Comparison of ENCODE assay signal across 25 cellular contexts in the genomic region with DNA sequence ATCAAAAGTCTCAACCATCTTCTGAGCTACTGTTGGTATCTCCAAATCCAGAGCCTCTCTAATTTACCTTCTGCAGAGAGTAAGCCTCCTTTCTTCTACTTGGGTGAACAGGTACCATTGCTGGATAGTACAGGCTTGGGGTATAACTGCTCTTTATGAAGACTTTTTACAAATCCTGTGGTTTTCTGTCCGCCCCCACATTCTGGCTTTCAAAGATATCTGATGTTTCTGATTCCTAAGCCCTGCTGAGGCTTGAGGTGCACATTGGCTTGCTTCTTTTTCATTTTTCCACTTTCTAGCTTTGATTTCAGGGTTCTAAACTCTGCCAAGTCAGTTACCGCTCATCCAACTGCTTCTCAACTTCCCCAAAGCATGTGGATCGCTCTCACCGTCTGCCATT. TPM values are rescaled to one million over a fixed set of nuclear protein-coding genes. Genes with fewer than 3 reads are reported as not detected.
DNase-seq lines count a peak whose midpoint lies in the region; ATAC-seq and TF ChIP-seq lines count a peak whose summit lies in the region.
"Had no signal": no experiment of that assay in that cellular context is flagged by ENCODE, and none has a peak within 500 bp of the region (broad histone marks: within the 10 kb centered on the region; RNA-seq: fewer than 3 reads in every experiment).

No MANE protein-coding gene starts in this region.

- no peak overlapping the region for H3K27ac Mint-ChIP-seq in activated CD8-positive, alpha-beta memory T cell treated with anti-CD3 and anti-CD28 coated beads, Interleukin-2, amount 10 ng/mL, durations not matched to agents 7 days and 5 days

- no peak overlapping the region for H3K4me3 Mint-ChIP-seq in activated CD8-positive, alpha-beta memory T cell treated with anti-CD3 and anti-CD28 coated beads, Interleukin-2, amount 10 ng/mL, durations not matched to agents 7 days and 5 days

- ATAC-seq in activated CD8-positive, alpha-beta memory T cell treated with anti-CD3 and anti-CD28 coated beads, Interleukin-2, amount 10 ng/mL, durations not matched to agents 7 days and 5 days = no peak
- ATAC-seq in GM19023 (IDR thresholded peaks at IDR 0.05; ENCODE audit: unreplicated experiment) (peak; percentile 59), HG03039 (IDR thresholded peaks at IDR 0.05; ENCODE audit: unreplicated experiment) (peak; percentile 51), HG03457 (IDR thresholded peaks at IDR 0.05; ENCODE audit: unreplicated experiment) (no peak)

- no peak for TF ChIP-seq CTCF in smooth muscle cell (IDR thresholded peaks at IDR 0.05; ENCODE audit: borderline replicate concordance, insufficient read depth, poor library complexity, severe bottlenecking)

- H2AFZ ChIP-seq in smooth muscle cell (ENCODE audit: low read depth) = no peak overlapping the region

- H3K4me1 Mint-ChIP-seq in activated CD8-positive, alpha-beta memory T cell treated with anti-CD3 and anti-CD28 coated beads, Interleukin-2, amount 10 ng/mL, durations not matched to agents 7 days and 5 days = peaks cover 19% of the 10 kb centered on the region

- H3K27ac ChIP-seq in smooth muscle cell (ENCODE audit: low read depth) = no peak overlapping the region
- H3K27ac ChIP-seq: BLaER1 treated with 17β-estradiol and CSF1 and Interleukin-3, amounts not matched to agents 10 nM and 100 nM; epithelial cell of prostate; HL-60; prostate gland had no signal

- DNase-seq in activated CD8-positive, alpha-beta memory T cell treated with anti-CD3 and anti-CD28 coated beads for 24 hours = peak; percentile 40
- no peak for DNase-seq in activated CD8-positive, alpha-beta memory T cell treated with anti-CD3 and anti-CD28 coated beads, Interleukin-2, amount 10 ng/mL, durations not matched to agents 7 days and 5 days
- DNase-seq in smooth muscle cell (lab: John Stamatoyannopoulos, UW; ENCODE audit: unreplicated experiment) (no peak), kidney glomerular epithelial cell (lab: John Stamatoyannopoulos, UW) (no peak)
- DNase-seq: activated CD4-positive, CD25-positive, alpha-beta regulatory T cell; activated gamma-delta T cell; amniotic stem cell; Caco-2; DMS79; effector CD4-positive, alpha-beta T cell; head of caudate nucleus; mammary epithelial cell; NCI-H1048; NCI-H187; NCI-H2227 treated with DMSO at 0.1 percent for 48 hours; NCI-H774; T-helper 9 cell had no signal

- H3K9me3 Mint-ChIP-seq in activated CD8-positive, alpha-beta memory T cell treated with anti-CD3 and anti-CD28 coated beads, Interleukin-2, amount 10 ng/mL, durations not matched to agents 7 days and 5 days (ENCODE audit: low read depth) = no peaks in the 10 kb centered on the region

- H3K9ac ChIP-seq in smooth muscle cell (ENCODE audit: low read depth) = no peak overlapping the region
- H3K9ac ChIP-seq: BLaER1 treated with 17β-estradiol and CSF1 and Interleukin-3, amounts not matched to agents 10 nM and 100 nM had no signal

- CTCF ChIA-PET in activated CD8-positive, alpha-beta memory T cell treated with anti-CD3 and anti-CD28 coated beads, Interleukin-2, amount 10 ng/mL, durations not matched to agents 7 days and 5 days (lab: Charles Lee) = interaction anchor here (1.2 to 5.5 kb wide), 5 partner anchors 8 to 108 kb away, joined by 4 to 39 read pairs (median 4); no protein-coding TSS in a partner anchor

- no peaks in the 10 kb centered on the region for H3K79me2 ChIP-seq in smooth muscle cell (ENCODE audit: low read depth)

- H4K20me1 ChIP-seq in smooth muscle cell (ENCODE audit: low read depth) = no peaks in the 10 kb centered on the region

- H3K9me3 ChIP-seq in smooth muscle cell (replicated peaks; ENCODE audit: low read depth) = no peaks in the 10 kb centered on the region
- H3K9me3 ChIP-seq: BLaER1 treated with 17β-estradiol and CSF1 and Interleukin-3, amounts not matched to agents 10 nM and 100 nM; Caco-2; prostate gland had no signal

- no peaks in the 10 kb centered on the region for H3K27me3 ChIP-seq in smooth muscle cell (ENCODE audit: low read depth)
- H3K27me3 ChIP-seq: BLaER1 treated with 17β-estradiol and CSF1 and Interleukin-3, amounts not matched to agents 10 nM and 100 nM had no signal

- WGBS in smooth muscle cell (ENCODE audit: low lambda C conversion rate) = 88% methylated on average over 4 of the region's 4 CpGs

- no peak overlapping the region for H3K4me3 ChIP-seq in smooth muscle cell
- H3K4me3 ChIP-seq: BLaER1 treated with 17β-estradiol and CSF1 and Interleukin-3, amounts not matched to agents 10 nM and 100 nM; prostate gland had no signal

- peaks cover 5% of the 10 kb centered on the region for H3K36me3 Mint-ChIP-seq in activated CD8-positive, alpha-beta memory T cell treated with anti-CD3 and anti-CD28 coated beads, Interleukin-2, amount 10 ng/mL, durations not matched to agents 7 days and 5 days

- H3K4me2 ChIP-seq in smooth muscle cell = peak overlapping the region; percentile 41
- H3K4me2 ChIP-seq: BLaER1 treated with 17β-estradiol and CSF1 and Interleukin-3, amounts not matched to agents 10 nM and 100 nM had no signal

- no peaks in the 10 kb centered on the region for H3K36me3 ChIP-seq in smooth muscle cell (ENCODE audit: low read depth)
- H3K36me3 ChIP-seq: BLaER1 treated with 17β-estradiol and CSF1 and Interleukin-3, amounts not matched to agents 10 nM and 100 nM; prostate gland had no signal

- H3K27me3 Mint-ChIP-seq in activated CD8-positive, alpha-beta memory T cell treated with anti-CD3 and anti-CD28 coated beads, Interleukin-2, amount 10 ng/mL, durations not matched to agents 7 days and 5 days = peaks cover 8% of the 10 kb centered on the region

- peaks cover 5% of the 10 kb centered on the region for H3K4me1 ChIP-seq in smooth muscle cell (ENCODE audit: low read depth)
- H3K4me1 ChIP-seq: Caco-2, prostate gland had no signal

- no peaks in the 10 kb centered on the region for H3F3A ChIP-seq in smooth muscle cell (ENCODE audit: low read depth)

RNA-seq across cellular contexts. Expression of a gene that starts 37.1 kb away (rescaled TPM):
- 10 to 100 TPM; 41.6 to 50.3 TPM for total RNA-seq in activated CD8-positive, alpha-beta memory T cell treated with anti-CD3 and anti-CD28 coated beads, Interleukin-2, amount 10 ng/mL, durations not matched to agents 7 days and 5 days
- total RNA-seq in smooth muscle cell = 5.3 and 7.8 TPM in 2 replicates
- 2.7 and 5.7 TPM in 2 replicates for polyA plus RNA-seq in smooth muscle cell
- total RNA-seq: LHCN-M2 had no signal

Comparison
In these comparisons a context has a peak if more than half of its experiments do, and no peak if none do; other contexts are left out.
1. ATAC-seq: peak in GM19023 (single experiment) and HG03039 (single experiment); none in activated CD8-positive, alpha-beta memory T cell treated with anti-CD3 and anti-CD28 coated beads, Interleukin-2, amount 10 ng/mL, durations not matched to agents 7 days and 5 days (single experiment) and HG03457 (single experiment).